Comparison of ENCODE assay signal across 10 cellular contexts in the genomic region with DNA sequence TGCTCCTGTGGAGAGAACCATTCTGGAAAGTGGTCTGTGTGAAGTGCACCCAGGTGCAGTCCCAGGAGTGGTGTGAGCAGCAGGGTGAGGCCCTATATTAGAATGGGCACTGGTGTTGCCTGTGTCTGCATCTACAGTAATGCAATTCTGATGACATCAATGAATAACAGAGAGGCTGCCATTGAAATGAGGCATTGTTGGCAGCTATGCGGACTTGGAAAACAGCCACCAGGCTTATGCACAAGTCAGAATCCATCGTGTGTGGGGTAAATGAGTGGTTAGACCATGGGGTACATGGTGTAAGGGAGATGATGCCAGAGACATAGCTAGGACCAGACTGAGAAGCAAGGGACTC. TPM values are rescaled to one million over a fixed set of nuclear protein-coding genes. Genes with fewer than 3 reads are reported as not detected.
A peak's percentile ranks its signal among the peaks of the same experiment; 100 is the strongest.
DNase-seq lines count a peak whose midpoint lies in the region; ATAC-seq and TF ChIP-seq lines count a peak whose summit lies in the region.
"Had no signal": no experiment of that assay in that cellular context is flagged by ENCODE, and none has a peak within 500 bp of the region (broad histone marks: within the 10 kb centered on the region; RNA-seq: fewer than 3 reads in every experiment).

No MANE protein-coding gene starts in this region.

- H3K4me1 ChIP-seq in left lung: peaks cover 32 to 44% of the 10 kb centered on the region in 2 donors

- CTCF ChIA-PET in MCF 10A (lab: Yijun Ruan, JAX): interaction anchor here (1.0 to 6.9 kb wide), 12 partner anchors 21 to 149 kb away, joined by 3 to 86 read pairs (median 4); a partner anchor contains a TSS

- TF ChIP-seq EP300 in Ishikawa (IDR thresholded peaks at IDR 0.05; ENCODE audit: borderline replicate concordance): no peak; the same call in 1 of the 2 replicates

- H3K4me3 Mint-ChIP-seq in MCF 10A (ENCODE audit: unreplicated experiment): peak overlapping the region; percentile 13
- H3K4me3 Mint-ChIP-seq: CD8-positive, alpha-beta T cell had no signal

- no peaks in the 10 kb centered on the region for H3K9me3 Mint-ChIP-seq in MCF 10A (ENCODE audit: unreplicated experiment)
- H3K9me3 Mint-ChIP-seq: CD8-positive, alpha-beta T cell had no signal

- peak overlapping the region; percentile 79 for H3K27ac ChIP-seq in 22Rv1
- H3K27ac ChIP-seq in left lung: peak overlapping the region; percentile 47 to 88

- POLR2A ChIA-PET in MCF 10A (lab: Yijun Ruan, JAX): interaction anchor here (0.6 to 8.7 kb wide), 22 partner anchors 11 to 261 kb away, joined by 3 to 321 read pairs (median 6); a partner anchor contains a TSS

- H3K36me3 Mint-ChIP-seq in MCF 10A (ENCODE audit: insufficient read depth, unreplicated experiment): no peaks in the 10 kb centered on the region
- H3K36me3 Mint-ChIP-seq: CD8-positive, alpha-beta T cell had no signal

- H3K27me3 ChIP-seq in left lung: no peaks in the 10 kb centered on the region

- H3K27ac Mint-ChIP-seq in MCF 10A (ENCODE audit: low read depth, unreplicated experiment): peak overlapping the region; percentile 98
- H3K27ac Mint-ChIP-seq: CD8-positive, alpha-beta T cell had no signal

- no peaks in the 10 kb centered on the region for H3K9me3 ChIP-seq in left lung

- peaks cover 65% of the 10 kb centered on the region for H3K4me1 Mint-ChIP-seq in MCF 10A (ENCODE audit: insufficient read depth, unreplicated experiment)

- BruUV-seq in MCF 10A (replicated peaks; lab: Mats Ljungman, UMichigan): no TSS peak

- no peaks in the 10 kb centered on the region for H3K27me3 Mint-ChIP-seq in MCF 10A (ENCODE audit: insufficient read depth, unreplicated experiment)

- peak; percentile 89 for DNase-seq in MCF 10A (ENCODE audit: unreplicated experiment)
- DNase-seq in left lung: no peak
- no peak for DNase-seq in activated CD8-positive, alpha-beta memory T cell treated with anti-CD3 and anti-CD28 coated beads for 24 hours
- DNase-seq in activated naive CD4-positive, alpha-beta T cell treated with anti-CD3 and anti-CD28 coated beads, Interleukin-2, amount 50 U/mL, for 16 hours: no peak
- DNase-seq: activated CD4-positive, alpha-beta T cell treated with anti-CD3 and anti-CD28 coated beads for 1 hour; CD8-positive, alpha-beta T cell had no signal

- no peak overlapping the region for H3K4me3 ChIP-seq in left lung

- ATAC-seq in left lung (no peak), GM21526 (IDR thresholded peaks at IDR 0.05; ENCODE audit: low FRiP score, unreplicated experiment) (no peak), GM21723 (IDR thresholded peaks at IDR 0.05; ENCODE audit: unreplicated experiment) (no peak)
- ATAC-seq: CD8-positive, alpha-beta T cell had no signal

- H3K36me3 ChIP-seq in left lung: no peaks in the 10 kb centered on the region

- TF ChIP-seq CTCF in 22Rv1 (IDR thresholded peaks at IDR 0.05) (no peak), MCF 10A (IDR thresholded peaks at IDR 0.05; ENCODE audit: unreplicated experiment) (no peak), left lung (IDR thresholded peaks at IDR 0.05) (no peak)

- intact Hi-C loops in MCF 10A (cut with micrococcal nuclease): loop anchor here (2.0 kb wide), 2 partner anchors 67 to 139 kb away; a partner anchor contains a TSS
- intact Hi-C loops in left lung (cut with DNase I): no loop called here

- no peak for TF ChIP-seq RAD21 in Ishikawa (IDR thresholded peaks at IDR 0.05; ENCODE audit: low read depth)

TF ChIP-seq in Ishikawa, 13 proteins besides CTCF, POLR2A, EP300 and RAD21:
- TF ChIP-seq, protein P1, sequence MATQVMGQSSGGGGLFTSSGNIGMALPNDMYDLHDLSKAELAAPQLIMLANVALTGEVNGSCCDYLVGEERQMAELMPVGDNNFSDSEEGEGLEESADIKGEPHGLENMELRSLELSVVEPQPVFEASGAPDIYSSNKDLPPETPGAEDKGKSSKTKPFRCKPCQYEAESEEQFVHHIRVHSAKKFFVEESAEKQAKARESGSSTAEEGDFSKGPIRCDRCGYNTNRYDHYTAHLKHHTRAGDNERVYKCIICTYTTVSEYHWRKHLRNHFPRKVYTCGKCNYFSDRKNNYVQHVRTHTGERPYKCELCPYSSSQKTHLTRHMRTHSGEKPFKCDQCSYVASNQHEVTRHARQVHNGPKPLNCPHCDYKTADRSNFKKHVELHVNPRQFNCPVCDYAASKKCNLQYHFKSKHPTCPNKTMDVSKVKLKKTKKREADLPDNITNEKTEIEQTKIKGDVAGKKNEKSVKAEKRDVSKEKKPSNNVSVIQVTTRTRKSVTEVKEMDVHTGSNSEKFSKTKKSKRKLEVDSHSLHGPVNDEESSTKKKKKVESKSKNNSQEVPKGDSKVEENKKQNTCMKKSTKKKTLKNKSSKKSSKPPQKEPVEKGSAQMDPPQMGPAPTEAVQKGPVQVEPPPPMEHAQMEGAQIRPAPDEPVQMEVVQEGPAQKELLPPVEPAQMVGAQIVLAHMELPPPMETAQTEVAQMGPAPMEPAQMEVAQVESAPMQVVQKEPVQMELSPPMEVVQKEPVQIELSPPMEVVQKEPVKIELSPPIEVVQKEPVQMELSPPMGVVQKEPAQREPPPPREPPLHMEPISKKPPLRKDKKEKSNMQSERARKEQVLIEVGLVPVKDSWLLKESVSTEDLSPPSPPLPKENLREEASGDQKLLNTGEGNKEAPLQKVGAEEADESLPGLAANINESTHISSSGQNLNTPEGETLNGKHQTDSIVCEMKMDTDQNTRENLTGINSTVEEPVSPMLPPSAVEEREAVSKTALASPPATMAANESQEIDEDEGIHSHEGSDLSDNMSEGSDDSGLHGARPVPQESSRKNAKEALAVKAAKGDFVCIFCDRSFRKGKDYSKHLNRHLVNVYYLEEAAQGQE (IDR thresholded peaks at IDR 0.05; ENCODE audit: low read depth): no peak
- no peak for TF ChIP-seq EGR1 (IDR thresholded peaks at IDR 0.05)
- no peak for TF ChIP-seq YY1 (IDR thresholded peaks at IDR 0.05; ENCODE audit: low read depth)
- peak; percentile 38; the same call in 1 of the 2 replicates for TF ChIP-seq NFIC (IDR thresholded peaks at IDR 0.05)
- 0 out of 2 replicates have a peak, but pooled peaks have one; percentile 30 for TF ChIP-seq TEAD4 (IDR thresholded peaks at IDR 0.05)
- TF ChIP-seq, protein P2, sequence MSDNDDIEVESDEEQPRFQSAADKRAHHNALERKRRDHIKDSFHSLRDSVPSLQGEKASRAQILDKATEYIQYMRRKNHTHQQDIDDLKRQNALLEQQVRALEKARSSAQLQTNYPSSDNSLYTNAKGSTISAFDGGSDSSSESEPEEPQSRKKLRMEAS (IDR thresholded peaks at IDR 0.05): no peak
- TF ChIP-seq TCF12 (IDR thresholded peaks at IDR 0.05; ENCODE audit: low read depth): no peak

RNA-seq across cellular contexts. Expression of a gene that starts 26.6 kb away (rescaled TPM):
- 75.1 and 82.4 TPM in 2 replicates for total RNA-seq in MCF 10A (2022)
- 10 to 100 TPM; 15.5 to 16.0 TPM for total RNA-seq in left lung
